ENCODE assay signal across 15 cellular contexts in genomic region chr11:43376594-43376993, GRCh38. TPM values are rescaled to one million over a fixed set of nuclear protein-coding genes. Genes with fewer than 3 reads are reported as not detected.
DNase-seq lines count a peak whose midpoint lies in the region; ATAC-seq, FAIRE-seq and TF ChIP-seq lines count a peak whose summit lies in the region.
"Had no signal": no experiment of that assay in that cellular context is flagged by ENCODE, and none has a peak within 500 bp of the region (broad histone marks: within the 10 kb centered on the region; RNA-seq: fewer than 3 reads in every experiment).

No MANE protein-coding gene starts in this region.

- TF ChIP-seq EP300 in HepG2 (IDR thresholded peaks at IDR 0.05; ENCODE audit: low read depth in 2 of 2, low read length in 2 of 2): no peak
- no peak for TF ChIP-seq EP300 in HepG2 (CRISPR knock-in tag; IDR thresholded peaks at IDR 0.05; ENCODE audit: borderline replicate concordance)
- no peak for TF ChIP-seq EP300 in sigmoid colon (IDR thresholded peaks at IDR 0.05)

- CTCF ChIA-PET in IMR-90 (lab: Yijun Ruan, JAX): no interaction called here
- CTCF ChIA-PET in HepG2 (lab: Yijun Ruan, JAX; ENCODE audit: low intra/inter-chr PET ratio, low total read pairs): no interaction called here

- TF ChIP-seq CTCF in AG10803 (conservative IDR thresholded peaks at IDR 0.05; ENCODE audit: low read length) (no peak), IMR-90 (conservative IDR thresholded peaks at IDR 0.05; ENCODE audit: low read depth, low read length) (no peak), cardiac fibroblast (IDR thresholded peaks at IDR 0.05; ENCODE audit: low read depth, low read length) (no peak), HepG2 (CRISPR knock-in tag; IDR thresholded peaks at IDR 0.05) (no peak), sigmoid colon (IDR thresholded peaks at IDR 0.05) (no peak)

- H3K27ac ChIP-seq in IMR-90 (ENCODE audit: insufficient read depth, low read length): no peak overlapping the region
- no peak overlapping the region for H3K27ac ChIP-seq in HepG2 (ENCODE audit: extremely low read length, insufficient read depth, low read length)
- no peak overlapping the region for H3K27ac ChIP-seq in sigmoid colon
- H3K27ac ChIP-seq: esophagus muscularis mucosa, tibial artery had no signal

- H4K5ac ChIP-seq in IMR-90 (ENCODE audit: low read depth, low read length): no peak overlapping the region

- BruUV-seq in IMR-90 (replicated peaks; lab: Mats Ljungman, UMichigan) (no TSS peak), HepG2 (replicated peaks; lab: Mats Ljungman, UMichigan) (no TSS peak)

- H3K9me1 ChIP-seq in IMR-90 (ENCODE audit: insufficient read depth, low read length): no peaks in the 10 kb centered on the region; the same call in 1 of the 2 replicates

- H3K4me1 ChIP-seq in IMR-90 (ENCODE audit: control insufficient read depth, insufficient read depth, low read length) (no peaks in the 10 kb centered on the region), HepG2 (ENCODE audit: insufficient read depth, low read length) (no peaks in the 10 kb centered on the region), sigmoid colon (peaks cover 0 to 9% (median 0%) of the 10 kb centered on the region in 4 donors)
- H3K4me1 ChIP-seq: tibial artery had no signal

- H2BK20ac ChIP-seq in IMR-90 (ENCODE audit: low read depth, low read length): no peak overlapping the region

- no CpG with 5 or more reads among the region's 2 CpGs for WGBS in IMR-90 (ENCODE audit: extremely low coverage in 2 of 2, insufficient read length in 1 of 2), 2 experiments
- 92% methylated on average over 2 of the region's 2 CpGs for WGBS in HepG2 (ENCODE audit: low lambda C conversion rate)
- 16 to 53% methylated on average over 2 of the region's 2 CpGs for WGBS in sigmoid colon, 2 donors

- H3K79me2 ChIP-seq in HepG2 (ENCODE audit: insufficient read depth, low read length): peaks cover 23% of the 10 kb centered on the region

- H2BK120ac ChIP-seq in IMR-90 (ENCODE audit: low read depth, low read length): no peak overlapping the region

- H3K79me1 ChIP-seq in IMR-90 (ENCODE audit: low read depth in 1 of 2, low read length in 2 of 2): peaks cover 19 to 34% of the 10 kb centered on the region in 2 experiments

- intact Hi-C loops in IMR-90 (cut with micrococcal nuclease) (no loop called here), HepG2 (cut with micrococcal nuclease; ENCODE audit: unreplicated experiment) (no loop called here), sigmoid colon (cut with DNase I) (no loop called here)

- no peak overlapping the region for H3K23ac ChIP-seq in IMR-90 (ENCODE audit: low read depth, low read length)

- no peak for FAIRE-seq in HepG2 (lab: Jason Lieb, UNC)
- FAIRE-seq: GM12878 had no signal

- no peak overlapping the region for H3K56ac ChIP-seq in IMR-90 (ENCODE audit: extremely low read depth, insufficient read depth, low read length)

- H2BK15ac ChIP-seq in IMR-90 (ENCODE audit: low read depth, low read length): no peak overlapping the region

- no peak overlapping the region for H3K4ac ChIP-seq in IMR-90 (ENCODE audit: low read depth, low read length)

- peaks cover 11% of the 10 kb centered on the region for H3K36me3 ChIP-seq in IMR-90 (ENCODE audit: control insufficient read depth, insufficient read depth, low read length)
- peaks cover 2 to 16% of the 10 kb centered on the region in 2 experiments; a peak in 4 of 5 replicates for H3K36me3 ChIP-seq in HepG2 (replicated peaks in 1 of 2; ENCODE audit: control insufficient read depth in 1 of 2, insufficient read depth in 2 of 2, low read length in 2 of 2)
- H3K36me3 ChIP-seq in sigmoid colon: peaks cover 0 to 19% (median 0%) of the 10 kb centered on the region in 4 donors

- in situ Hi-C loops in IMR-90 (cut with MboI; ENCODE audit: low sequenced_read_pairs): no loop called here
- in situ Hi-C loops in HepG2 (cut with HindIII; ENCODE audit: extremely low pct_ligation_motif_present, low pct_unique_long_range_greater_than_20kb): no loop called here

- no peak overlapping the region for H3K9ac ChIP-seq in IMR-90 (ENCODE audit: low read depth, low read length)
- H3K9ac ChIP-seq in HepG2 (ENCODE audit: insufficient read depth, low read depth, low read length): no peak overlapping the region

- no peaks in the 10 kb centered on the region for H3K9me3 ChIP-seq in IMR-90 (ENCODE audit: control insufficient read depth, insufficient read depth, low read length)
- H3K9me3 ChIP-seq in HepG2 (ENCODE audit: low read length): no peaks in the 10 kb centered on the region
- no peaks in the 10 kb centered on the region for H3K9me3 ChIP-seq in sigmoid colon
- H3K9me3 ChIP-seq: esophagus muscularis mucosa, tibial artery had no signal

- H3K27me3 ChIP-seq in IMR-90 (ENCODE audit: control insufficient read depth, insufficient read depth, low read length) (no peaks in the 10 kb centered on the region), HepG2 (ENCODE audit: control insufficient read depth in 1 of 2, insufficient read depth in 2 of 2, low read length in 2 of 2) (no peaks in the 10 kb centered on the region), sigmoid colon (no peaks in the 10 kb centered on the region)
- H3K27me3 ChIP-seq: esophagus muscularis mucosa, tibial artery had no signal

- peak; percentile 97 for ATAC-seq in IMR-90 (ENCODE audit: low read depth)
- ATAC-seq in HepG2: no peak
- ATAC-seq in HG03469 (IDR thresholded peaks at IDR 0.05; ENCODE audit: unreplicated experiment): no peak
- no peak for ATAC-seq in GM21528 (IDR thresholded peaks at IDR 0.05; ENCODE audit: low FRiP score, unreplicated experiment)
- ATAC-seq in HG02884 (IDR thresholded peaks at IDR 0.05; ENCODE audit: unreplicated experiment): no peak
- ATAC-seq: GM12878 had no signal

- H2AK5ac ChIP-seq in IMR-90 (ENCODE audit: low read depth, low read length): no peak overlapping the region

- H4K8ac ChIP-seq in IMR-90 (ENCODE audit: low read depth in 2 of 2, low read length in 2 of 2): no peak overlapping the region

- H4K20me1 ChIP-seq in IMR-90 (ENCODE audit: insufficient read depth, low read length): peaks cover 7% of the 10 kb centered on the region; the same call in 1 of the 2 replicates
- H4K20me1 ChIP-seq in HepG2 (ENCODE audit: insufficient read depth, low read length): no peaks in the 10 kb centered on the region

- H3K14ac ChIP-seq in IMR-90 (replicated peaks; ENCODE audit: low read depth, low read length): no peak overlapping the region

- no peak overlapping the region for H2AK9ac ChIP-seq in IMR-90 (replicated peaks; ENCODE audit: low read depth, low read length, poor library complexity)

- H4K91ac ChIP-seq in IMR-90 (ENCODE audit: insufficient read depth, low read depth, low read length): no peak overlapping the region

- POLR2A ChIA-PET in IMR-90 (lab: Charles Lee; ENCODE audit: unreplicated experiment): no interaction called here
- POLR2A ChIA-PET in HepG2 (lab: Yijun Ruan, JAX): interaction anchor here (1.0 kb wide), 1 partner anchor 18 kb away, joined by 3 read pairs; the partner anchor contains the start of gene TTC17

- H2AFZ ChIP-seq in IMR-90 (replicated peaks; ENCODE audit: low read length, poor library complexity): no peak overlapping the region
- H2AFZ ChIP-seq in HepG2 (ENCODE audit: low read length): no peak overlapping the region

- peak; percentile 67 for DNase-seq in AG10803 (ENCODE audit: low read depth)
- DNase-seq in IMR-90: peak; percentile 90
- peak; percentile 52 to 92 for DNase-seq in cardiac fibroblast (ENCODE audit: low read depth in 2 of 2)
- DNase-seq in HepG2 (ENCODE audit: low spot score): peak; percentile 25
- no peak for DNase-seq in sigmoid colon
- DNase-seq: activated CD8-positive, alpha-beta memory T cell treated with anti-CD3 and anti-CD28 coated beads, Interleukin-2, amount 50 U/mL, for 48 hours; COR-L47; NCI-H1417 treated with DMSO at 0.1 percent for 48 hours; NK-92 treated with Interleukin-12 subunit alpha and Interleukin-12 subunit beta, amount 100 ng/mL, for 24 hours; tibial artery had no signal

- peak overlapping the region; percentile 87 for H2BK5ac ChIP-seq in IMR-90 (ENCODE audit: low read depth, low read length, poor library complexity, severe bottlenecking)

- H3K4me2 ChIP-seq in IMR-90 (ENCODE audit: low read depth, low read length) (peak overlapping the region; percentile 86; the same call in 1 of the 2 replicates), HepG2 (ENCODE audit: low read depth, low read length) (no peak overlapping the region)

- dilution Hi-C loops in IMR-90 (cut with HindIII; ENCODE audit: low sequenced_read_pairs, unreplicated experiment): no loop called here

- H3K4me3 ChIP-seq in AG10803 (ENCODE audit: low read length) (no peak overlapping the region), IMR-90 (ENCODE audit: insufficient read depth, low read depth, low read length) (no peak overlapping the region), cardiac fibroblast (replicated peaks in 1 of 2; ENCODE audit: low read depth in 2 of 2, low read length in 2 of 2) (no peak overlapping the region), HepG2 (replicated peaks in 1 of 3; ENCODE audit: insufficient read depth in 1 of 3, low read depth in 2 of 3, low read length in 3 of 3) (no peak overlapping the region), sigmoid colon (no peak overlapping the region)
- H3K4me3 ChIP-seq: esophagus muscularis mucosa, GM12878, tibial artery had no signal

- TF ChIP-seq RAD21 in IMR-90 (IDR thresholded peaks at IDR 0.05; ENCODE audit: low read length): no peak
- TF ChIP-seq RAD21 in HepG2 (CRISPR knock-in tag; IDR thresholded peaks at IDR 0.05): no peak

- no peak for TF ChIP-seq POLR2A in IMR-90 (IDR thresholded peaks at IDR 0.05; ENCODE audit: low read depth, low read length)
- TF ChIP-seq POLR2A in HepG2 (IDR thresholded peaks at IDR 0.05; ENCODE audit: insufficient read depth in 1 of 2, low read depth in 2 of 2, low read length in 2 of 2): no peak
- no peak for TF ChIP-seq POLR2A in sigmoid colon (IDR thresholded peaks at IDR 0.05)

- no peak overlapping the region for H3K18ac ChIP-seq in IMR-90 (ENCODE audit: low read depth, low read length)

RNA-seq across cellular contexts. Expression of gene TTC17, which starts 17.9 kb away (rescaled TPM):
- 61.3 and 69.4 TPM in 2 replicates for total RNA-seq in IMR-90 (2012; rRNA removed)
- polyA plus RNA-seq in IMR-90 (2012; rRNA removed): 56.3 and 57.3 TPM in 2 replicates
- polyA plus RNA-seq in IMR-90 (2012; cell fraction: cytosol; rRNA removed): 12.6 and 20.5 TPM in 2 replicates
- polyA plus RNA-seq in IMR-90 (2012; cell fraction: nucleus; rRNA removed; ENCODE audit: low replicate concordance): 88.0 and 222 TPM in 2 replicates
- total RNA-seq in HepG2 (2016; rRNA removed; fragmentation: Illumina TruSeq; extraction: Trizol): 28.6 and 55.9 TPM in 2 replicates
- 11.7 and 13.5 TPM in 2 replicates for total RNA-seq in HepG2 (2016; cell fraction: cytosol; rRNA removed; fragmentation: Illumina TruSeq; extraction: Trizol; ENCODE audit: low read depth)
- total RNA-seq in HepG2 (2016; cell fraction: insoluble cytoplasmic fraction; rRNA removed; fragmentation: Illumina TruSeq; extraction: Trizol): 22.8 and 54.6 TPM in 2 replicates
- 19.9 and 23.9 TPM in 2 replicates for total RNA-seq in HepG2 (2016; cell fraction: membrane; rRNA removed; fragmentation: Illumina TruSeq; extraction: Trizol)
- total RNA-seq in HepG2 (2016; cell fraction: nucleus; rRNA removed; fragmentation: Illumina TruSeq; extraction: Trizol): 100 and 121 TPM in 2 replicates
- 99.7 and 112 TPM in 2 replicates for polyA plus RNA-seq in HepG2 (2011; rRNA removed)
- polyA plus RNA-seq in HepG2 (2011; cell fraction: cytosol; rRNA removed): 49.2 and 56.7 TPM in 2 replicates
- 177 and 180 TPM in 2 replicates for polyA plus RNA-seq in HepG2 (2011; cell fraction: nucleus; rRNA removed)
- polyA plus RNA-seq in HepG2 (2012): 58.3 and 71.3 TPM in 2 replicates
- polyA plus RNA-seq in HepG2 (2016; cell fraction: cytosol; fragmentation: Illumina TruSeq; extraction: Trizol; ENCODE audit: low read depth): 2.9 and 3.8 TPM in 2 replicates
- 13.7 and 17.2 TPM in 2 replicates for polyA plus RNA-seq in HepG2 (2016; cell fraction: insoluble cytoplasmic fraction; fragmentation: Illumina TruSeq; extraction: Trizol; ENCODE audit: low read depth)
- polyA plus RNA-seq in HepG2 (2016; cell fraction: membrane; fragmentation: Illumina TruSeq; extraction: Trizol; ENCODE audit: low read depth): 6.6 and 8.4 TPM in 2 replicates
- polyA plus RNA-seq in HepG2 (2016; cell fraction: nucleus; fragmentation: Illumina TruSeq; extraction: Trizol; ENCODE audit: insufficient read depth, low read depth): 105 and 106 TPM in 2 replicates
- 131 and 167 TPM in 2 replicates for polyA minus RNA-seq in HepG2 (2011; rRNA and poly(A)+ RNA removed; ENCODE audit: low replicate concordance)
- 31.7 and 43.2 TPM in 2 replicates for polyA minus RNA-seq in HepG2 (2011; cell fraction: cytosol; rRNA and poly(A)+ RNA removed)
- 262 and 305 TPM in 2 replicates for polyA minus RNA-seq in HepG2 (2011; cell fraction: nucleus; rRNA and poly(A)+ RNA removed)
- 100 to 1,000 TPM in 2 of 4 donors, 10 to 100 TPM in 2; 79.2 to 102 (median 97.7) TPM for total RNA-seq in sigmoid colon
- 10 to 100 TPM in 1 of 3 donors, 1 to 10 TPM in 2; 8.4 to 34.3 (median 8.6) TPM for polyA plus RNA-seq in sigmoid colon
